Comparison of ENCODE assay signal across 17 cellular contexts in genomic region chr1:158374864-158375263, GRCh38.
"Had no signal": no experiment of that assay in that cellular context is flagged by ENCODE, and none has a peak within 500 bp of the region (broad histone marks: within the 10 kb centered on the region; RNA-seq: fewer than 3 reads in every experiment).

No MANE protein-coding gene starts in this region.

- DNase-seq: dermis blood vessel endothelial cell; effector memory CD4-positive, alpha-beta T cell; foreskin keratinocyte; heart right ventricle; hippocampal formation; left cardiac atrium; mesendoderm; midbrain; naive thymus-derived CD4-positive, alpha-beta T cell; small intestine; stimulated activated CD4-positive, alpha-beta T cell treated with anti-CD3 and anti-CD28 coated beads, Interleukin-15, amount 100 ng/mL, for 24 hours; stimulated activated CD4-positive, alpha-beta T cell treated with anti-CD3 and anti-CD28 coated beads, Interleukin-2, amount 100 ng/mL, for 48 hours; stimulated activated naive CD4-positive, alpha-beta T cell; stimulated activated naive CD8-positive, alpha-beta T cell treated with anti-CD3 and anti-CD28 coated beads, Interleukin-15, amount 100 ng/mL, for 72 hours; transverse colon; upper lobe of right lung; uterus had no signal
